ENCODE assay signal across 35 cellular contexts in genomic region chrY:7444141-7444540, GRCh38.
DNase-seq lines count a peak whose midpoint lies in the region; ATAC-seq and TF ChIP-seq lines count a peak whose summit lies in the region.
"Had no signal": no experiment of that assay in that cellular context is flagged by ENCODE, and none has a peak within 500 bp of the region (broad histone marks: within the 10 kb centered on the region; RNA-seq: fewer than 3 reads in every experiment).

No MANE protein-coding gene starts in this region.

- POLR2A ChIA-PET in HEK293T (lab: Yijun Ruan, JAX) = no interaction called here

- no peaks in the 10 kb centered on the region for H3K4me1 Mint-ChIP-seq in activated naive CD8-positive, alpha-beta T cell treated with anti-CD3 and anti-CD28 coated beads, Interleukin-2, amount 50 U/mL, for 24 hours
- H3K4me1 Mint-ChIP-seq: B cell; CD14-positive monocyte; CD4-positive, alpha-beta memory T cell; CD4-positive, CD25-positive, alpha-beta regulatory T cell; CD8-positive, alpha-beta memory T cell had no signal

- peaks cover 28% of the 10 kb centered on the region for H3K4me1 ChIP-seq in RWPE2 (ENCODE audit: insufficient read depth, poor library complexity, severe bottlenecking)
- H3K4me1 ChIP-seq: A549; BE2C; BLaER1; BLaER1 treated with 17β-estradiol and CSF1 and Interleukin-3, amounts not matched to agents 10 nM and 100 nM; Caco-2 had no signal

- DNase-seq in AG10803 (ENCODE audit: low read depth) = peak; percentile 79
- peak; percentile 7 for DNase-seq in NCI-H69 (lab: John Stamatoyannopoulos, UW)
- DNase-seq in RWPE2 (ENCODE audit: low spot score) = no peak
- DNase-seq in amniotic epithelial cell (ENCODE audit: low read depth) = peak; percentile 77
- no peak for DNase-seq in NCI-H526 (lab: John Stamatoyannopoulos, UW)
- DNase-seq in HEK293T (ENCODE audit: extremely low spot score) = no peak
- DNase-seq in activated naive CD8-positive, alpha-beta T cell treated with anti-CD3 and anti-CD28 coated beads, Interleukin-2, amount 50 U/mL, for 24 hours = no peak
- DNase-seq in activated CD8-positive, alpha-beta memory T cell treated with anti-CD3 and anti-CD28 coated beads, Interleukin-2, amount 50 U/mL, for 4 hours = no peak
- DNase-seq: 8988T; ACHN; AML-193; BE2C; C1 segment of cervical spinal cord; Caco-2; Calu3; CD4-positive, alpha-beta memory T cell; CD4-positive, alpha-beta T cell; CD4-positive, CD25-positive, alpha-beta regulatory T cell; CD8-positive, alpha-beta memory T cell; CD8-positive, alpha-beta T cell; COR-L47; DMS 273 treated with DMSO at 0.1 percent for 48 hours; DMS153; DMS53; DMS79; DMS79 treated with DMSO at 0.1 percent for 48 hours; DND-41; EL had no signal

- H3K27me3 ChIP-seq in RWPE2 (ENCODE audit: insufficient read depth, poor library complexity, severe bottlenecking) = no peaks in the 10 kb centered on the region
- H3K27me3 ChIP-seq: BE2C; BLaER1; BLaER1 treated with 17β-estradiol and CSF1 and Interleukin-3, amounts not matched to agents 10 nM and 100 nM had no signal

- no peak for ATAC-seq in RWPE2 (ENCODE audit: low read depth)
- no peak for ATAC-seq in activated naive CD8-positive, alpha-beta T cell treated with anti-CD3 and anti-CD28 coated beads, Interleukin-2, amount 50 U/mL, for 24 hours
- ATAC-seq: A549; CD8-positive, alpha-beta T cell had no signal

- H3K27me3 Mint-ChIP-seq in activated naive CD8-positive, alpha-beta T cell treated with anti-CD3 and anti-CD28 coated beads, Interleukin-2, amount 50 U/mL, for 24 hours = no peaks in the 10 kb centered on the region

- H3K9me3 ChIP-seq in RWPE2 (ENCODE audit: severe bottlenecking) = no peaks in the 10 kb centered on the region
- H3K9me3 ChIP-seq: A549; BE2C; BLaER1; BLaER1 treated with 17β-estradiol and CSF1 and Interleukin-3, amounts not matched to agents 10 nM and 100 nM; Caco-2 had no signal

- no peak overlapping the region for H3K4me3 Mint-ChIP-seq in activated naive CD8-positive, alpha-beta T cell treated with anti-CD3 and anti-CD28 coated beads, Interleukin-2, amount 50 U/mL, for 24 hours
- H3K4me3 Mint-ChIP-seq: B cell; CD14-positive monocyte; CD4-positive, alpha-beta memory T cell; CD4-positive, alpha-beta T cell; CD4-positive, CD25-positive, alpha-beta regulatory T cell; CD8-positive, alpha-beta memory T cell; CD8-positive, alpha-beta T cell had no signal

- H3K9me3 Mint-ChIP-seq in activated naive CD8-positive, alpha-beta T cell treated with anti-CD3 and anti-CD28 coated beads, Interleukin-2, amount 50 U/mL, for 24 hours = no peaks in the 10 kb centered on the region
- H3K9me3 Mint-ChIP-seq: CD4-positive, alpha-beta T cell; CD4-positive, CD25-positive, alpha-beta regulatory T cell; CD8-positive, alpha-beta memory T cell; CD8-positive, alpha-beta T cell had no signal

- H3K27ac Mint-ChIP-seq in activated naive CD8-positive, alpha-beta T cell treated with anti-CD3 and anti-CD28 coated beads, Interleukin-2, amount 50 U/mL, for 24 hours = no peak overlapping the region
- H3K27ac Mint-ChIP-seq: B cell; CD14-positive monocyte; CD4-positive, alpha-beta memory T cell; CD4-positive, alpha-beta T cell; CD4-positive, CD25-positive, alpha-beta regulatory T cell; CD8-positive, alpha-beta memory T cell; CD8-positive, alpha-beta T cell had no signal

- no peaks in the 10 kb centered on the region for H3K36me3 Mint-ChIP-seq in activated naive CD8-positive, alpha-beta T cell treated with anti-CD3 and anti-CD28 coated beads, Interleukin-2, amount 50 U/mL, for 24 hours (ENCODE audit: low read depth)
- H3K36me3 Mint-ChIP-seq: CD14-positive monocyte; CD4-positive, alpha-beta memory T cell; CD4-positive, CD25-positive, alpha-beta regulatory T cell; CD8-positive, alpha-beta memory T cell; CD8-positive, alpha-beta T cell had no signal

- H3K36me3 ChIP-seq in RWPE2 (ENCODE audit: low read depth) = no peaks in the 10 kb centered on the region
- H3K36me3 ChIP-seq: BE2C; BLaER1; BLaER1 treated with 17β-estradiol and CSF1 and Interleukin-3, amounts not matched to agents 10 nM and 100 nM had no signal

- CTCF ChIA-PET in HEK293T (lab: Yijun Ruan, JAX) = no interaction called here

- TF ChIP-seq CTCF in AG10803 (conservative IDR thresholded peaks at IDR 0.05; ENCODE audit: low read length) = no peak
- no peak for TF ChIP-seq CTCF in RWPE2 (IDR thresholded peaks at IDR 0.05; ENCODE audit: poor library complexity, severe bottlenecking)

- H3K27ac ChIP-seq in RWPE2 (ENCODE audit: poor library complexity, severe bottlenecking) = peak overlapping the region; percentile 5
- H3K27ac ChIP-seq: 22Rv1; A549; BLaER1; BLaER1 treated with 17β-estradiol and CSF1 and Interleukin-3, amounts not matched to agents 10 nM and 100 nM; C4-2B had no signal

- H3K4me3 ChIP-seq in AG10803 (ENCODE audit: low read length) = no peak overlapping the region
- no peak overlapping the region for H3K4me3 ChIP-seq in RWPE2 (ENCODE audit: severe bottlenecking)
- H3K4me3 ChIP-seq: A549; BLaER1; BLaER1 treated with 17β-estradiol and CSF1 and Interleukin-3, amounts not matched to agents 10 nM and 100 nM had no signal

TF ChIP-seq in HEK293T, 16 proteins besides CTCF, POLR2A, EP300 and RAD21:
- TF ChIP-seq L3MBTL2 (conservative IDR thresholded peaks at IDR 0.05) (no peak), FOXK2 (IDR thresholded peaks at IDR 0.05) (no peak), TARDBP (IDR thresholded peaks at IDR 0.05) (no peak), SP1 (IDR thresholded peaks at IDR 0.05) (no peak), PKNOX1 (IDR thresholded peaks at IDR 0.05) (no peak), FOXA1 (IDR thresholded peaks at IDR 0.05) (no peak), FOXM1 (IDR thresholded peaks at IDR 0.05; ENCODE audit: borderline replicate concordance) (no peak), ZNF384 (IDR thresholded peaks at IDR 0.05) (no peak), LEF1 (IDR thresholded peaks at IDR 0.05; ENCODE audit: borderline replicate concordance) (no peak), BHLHE40 (IDR thresholded peaks at IDR 0.05; ENCODE audit: borderline replicate concordance) (no peak), ARNT (IDR thresholded peaks at IDR 0.05) (no peak), ELF4 (IDR thresholded peaks at IDR 0.05) (no peak), NFRKB (IDR thresholded peaks at IDR 0.05) (no peak), CTBP1 (IDR thresholded peaks at IDR 0.05; ENCODE audit: borderline replicate concordance) (no peak), SUZ12 (IDR thresholded peaks at IDR 0.05) (no peak), HDGF (IDR thresholded peaks at IDR 0.05; ENCODE audit: borderline replicate concordance) (no peak)

Comparison
In these comparisons a context has a peak if more than half of its experiments do, and no peak if none do; other contexts are left out.
1. DNase-seq: peak in AG10803 (single experiment), NCI-H69 (single experiment) and amniotic epithelial cell (single experiment); none in RWPE2 (single experiment), NCI-H526 (0 of 2), HEK293T (single experiment), activated naive CD8-positive, alpha-beta T cell treated with anti-CD3 and anti-CD28 coated beads, Interleukin-2, amount 50 U/mL, for 24 hours (single experiment) and activated CD8-positive, alpha-beta memory T cell treated with anti-CD3 and anti-CD28 coated beads, Interleukin-2, amount 50 U/mL, for 4 hours (single experiment).